In genomic region chr1:59743324-59744108, GRCh38 we compare ENCODE assay signal across 12 cellular contexts.
DNase-seq lines count a peak whose midpoint lies in the region; ATAC-seq and TF ChIP-seq lines count a peak whose summit lies in the region.
"Had no signal": no experiment of that assay in that cellular context is flagged by ENCODE, and none has a peak within 500 bp of the region (broad histone marks: within the 10 kb centered on the region; RNA-seq: fewer than 3 reads in every experiment).

No MANE protein-coding gene starts in this region.

- H3K27ac ChIP-seq in HL-60 (replicated peaks), result no peak overlapping the region
- peak overlapping the region; percentile 2 to 7 for H3K27ac ChIP-seq in ascending aorta
- no peak overlapping the region for H3K27ac ChIP-seq in WERI-Rb-1

- H3K4me3 ChIP-seq in HL-60 (replicated peaks; ENCODE audit: insufficient read depth, low read length) (no peak overlapping the region), ascending aorta (no peak overlapping the region), WERI-Rb-1 (ENCODE audit: low read depth, low read length) (no peak overlapping the region)

- TF ChIP-seq POLR2A in GM18505 (IDR thresholded peaks at IDR 0.05; ENCODE audit: borderline replicate concordance, extremely low read depth, insufficient read depth, insufficient read length), result no peak

- H3K27me3 ChIP-seq in HL-60 (ENCODE audit: insufficient read depth, poor library complexity, severe bottlenecking) (no peaks in the 10 kb centered on the region), ascending aorta (no peaks in the 10 kb centered on the region), WERI-Rb-1 (ENCODE audit: insufficient read depth, low read depth, severe bottlenecking) (peaks cover under 1% of the 10 kb centered on the region)
- H3K27me3 ChIP-seq: BE2C had no signal

- peak; percentile 15 to 61 for DNase-seq in HL-60 (ENCODE audit: low read depth in 1 of 2, low spot score in 1 of 2)
- no peak for DNase-seq in ascending aorta (ENCODE audit: low spot score in 2 of 2)
- DNase-seq in left ventricle myocardium superior, result peak; percentile 38
- DNase-seq in putamen (ENCODE audit: low spot score), result peak; percentile 64
- DNase-seq in stimulated activated CD4-positive, alpha-beta T cell treated with anti-CD3 and anti-CD28 coated beads, Interleukin-2, amount 100 ng/mL, for 48 hours, result no peak
- no peak for DNase-seq in GM10248 (ENCODE audit: extremely low spot score)
- no peak for DNase-seq in WERI-Rb-1
- DNase-seq: activated T-cell treated with anti-CD3 and anti-CD28 coated beads for 4 hours, BE2C, KG1, NCI-H524 had no signal

- peaks cover 2 to 8% of the 10 kb centered on the region in 2 donors for H3K4me1 ChIP-seq in ascending aorta

- ATAC-seq in left ventricle myocardium superior (peak; percentile 95), GM18505 (IDR thresholded peaks at IDR 0.05; ENCODE audit: unreplicated experiment) (no peak)

- no peak for TF ChIP-seq CTCF in HL-60 (IDR thresholded peaks at IDR 0.05; ENCODE audit: insufficient read depth, low read length)
- no peak for TF ChIP-seq CTCF in ascending aorta (IDR thresholded peaks at IDR 0.05)
- TF ChIP-seq CTCF in GM10248 (IDR thresholded peaks at IDR 0.05; ENCODE audit: control extremely low read depth, extremely low read depth, low read depth, missing control alignments), result no peak
- no peak for TF ChIP-seq CTCF in WERI-Rb-1 (IDR thresholded peaks at IDR 0.05; ENCODE audit: low read depth, low read length)

- CTCF ChIA-PET in GM10248 (lab: Yijun Ruan, JAX), result interaction anchor here (0.8 kb wide), 1 partner anchor 16 kb away, joined by 3 read pairs; no protein-coding TSS in a partner anchor

- no peaks in the 10 kb centered on the region for H3K36me3 ChIP-seq in ascending aorta
- no peaks in the 10 kb centered on the region for H3K36me3 ChIP-seq in WERI-Rb-1
- H3K36me3 ChIP-seq: BE2C had no signal

- POLR2A ChIA-PET in GM10248 (lab: Yijun Ruan, JAX), result no interaction called here

- intact Hi-C loops in ascending aorta (cut with DNase I), result no loop called here
- intact Hi-C loops in left ventricle myocardium superior (cut with micrococcal nuclease), result no loop called here

- H3K9me3 ChIP-seq in ascending aorta (no peaks in the 10 kb centered on the region), WERI-Rb-1 (ENCODE audit: severe bottlenecking) (no peaks in the 10 kb centered on the region)
- H3K9me3 ChIP-seq: BE2C had no signal

Comparison
In these comparisons a context has a peak if more than half of its experiments do, and no peak if none do; other contexts are left out.
1. DNase-seq: peak in HL-60 (2 of 2), left ventricle myocardium superior (single experiment) and putamen (single experiment); none in ascending aorta (0 of 2), stimulated activated CD4-positive, alpha-beta T cell treated with anti-CD3 and anti-CD28 coated beads, Interleukin-2, amount 100 ng/mL, for 48 hours (0 of 2), GM10248 (single experiment) and WERI-Rb-1 (single experiment).
2. H3K27ac ChIP-seq: peak in ascending aorta (2 of 2); none in HL-60 (single experiment) and WERI-Rb-1 (single experiment).